ENCODE assay signal across 21 cellular contexts in the genomic region with DNA sequence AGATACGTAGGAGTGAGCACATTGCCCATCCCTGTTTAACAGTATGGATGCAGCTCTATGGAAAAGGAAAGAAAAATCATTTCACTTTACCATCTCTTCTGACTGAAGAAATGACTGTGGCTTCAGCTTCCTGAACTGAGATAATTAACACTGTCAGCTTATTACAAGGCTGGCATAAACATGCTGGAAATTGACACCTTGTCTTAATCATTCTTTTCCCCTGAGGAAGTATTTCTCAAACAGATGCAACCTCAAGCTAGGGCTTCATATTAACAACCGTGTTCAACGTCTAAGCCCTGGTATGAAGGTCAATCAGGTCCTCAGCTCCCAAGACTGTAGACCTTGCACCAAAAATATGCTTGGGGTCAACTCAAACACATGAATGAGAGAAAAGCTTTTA. TPM values are rescaled to one million over a fixed set of nuclear protein-coding genes. Genes with fewer than 3 reads are reported as not detected.
DNase-seq lines count a peak whose midpoint lies in the region; ATAC-seq, FAIRE-seq and TF ChIP-seq lines count a peak whose summit lies in the region.
"Had no signal": no experiment of that assay in that cellular context is flagged by ENCODE, and none has a peak within 500 bp of the region (broad histone marks: within the 10 kb centered on the region; RNA-seq: fewer than 3 reads in every experiment).

No MANE protein-coding gene starts in this region.

- H3K4me1 Mint-ChIP-seq in osteocyte (ENCODE audit: unreplicated experiment): peaks cover 94% of the 10 kb centered on the region
- H3K4me1 Mint-ChIP-seq in effector memory CD8-positive, alpha-beta T cell (ENCODE audit: low read depth in 2 of 2): peaks cover 0 to 1% of the 10 kb centered on the region in 2 donors
- H3K4me1 Mint-ChIP-seq: CD4-positive, alpha-beta memory T cell; GM23338 had no signal

- peaks cover 12% of the 10 kb centered on the region for H3K4me1 ChIP-seq in upper lobe of right lung
- H3K4me1 ChIP-seq: SJSA1 had no signal

- no peak for ATAC-seq in upper lobe of right lung
- no peak for ATAC-seq in effector memory CD8-positive, alpha-beta T cell (replicated peaks)
- no peak for ATAC-seq in GM19455 (IDR thresholded peaks at IDR 0.05; ENCODE audit: unreplicated experiment)
- ATAC-seq: GM23338 had no signal

- H3K9me3 Mint-ChIP-seq in osteocyte (ENCODE audit: unreplicated experiment): peaks cover 13% of the 10 kb centered on the region
- H3K9me3 Mint-ChIP-seq in effector memory CD8-positive, alpha-beta T cell: peaks cover 0 to 1% of the 10 kb centered on the region in 2 donors
- H3K9me3 Mint-ChIP-seq: CD4-positive, alpha-beta memory T cell; GM23338 had no signal

- H3K36me3 ChIP-seq in bronchial epithelial cell (ENCODE audit: control insufficient read depth, insufficient read depth, low read length) (no peaks in the 10 kb centered on the region), upper lobe of right lung (no peaks in the 10 kb centered on the region)
- H3K36me3 ChIP-seq: SJSA1 had no signal

- peak; percentile 8 for DNase-seq in DMS 273 (lab: John Stamatoyannopoulos, UW; ENCODE audit: unreplicated experiment)
- no peak for DNase-seq in DMS 273 treated with DMSO at 0.1 percent for 48 hours (lab: John Stamatoyannopoulos, UW)
- peak; percentile 74 for DNase-seq in bronchial epithelial cell (ENCODE audit: low read depth)
- DNase-seq in osteocyte (ENCODE audit: extremely low spot score, unreplicated experiment): no peak
- DNase-seq in upper lobe of right lung: no peak
- DNase-seq in inferior parietal cortex (ENCODE audit: extremely low spot score): no peak
- DNase-seq in effector memory CD8-positive, alpha-beta T cell: no peak
- DNase-seq: CD4-positive, alpha-beta memory T cell; DMS79 treated with DMSO at 0.1 percent for 48 hours; NCI-H1048; NCI-H345; NCI-H526 treated with DMSO at 0.1 percent for 48 hours; NK-92 treated with Interleukin-12 subunit alpha and Interleukin-12 subunit beta, amount 100 ng/mL, for 24 hours had no signal

- H3K4me3 Mint-ChIP-seq in osteocyte (ENCODE audit: unreplicated experiment): no peak overlapping the region
- H3K4me3 Mint-ChIP-seq in effector memory CD8-positive, alpha-beta T cell: no peak overlapping the region
- H3K4me3 Mint-ChIP-seq: CD4-positive, alpha-beta memory T cell; GM23338 had no signal

- peaks cover 44% of the 10 kb centered on the region for H3K36me3 Mint-ChIP-seq in osteocyte (ENCODE audit: unreplicated experiment)
- H3K36me3 Mint-ChIP-seq in effector memory CD8-positive, alpha-beta T cell (ENCODE audit: insufficient read depth): no peaks in the 10 kb centered on the region
- H3K36me3 Mint-ChIP-seq: CD4-positive, alpha-beta memory T cell had no signal

- H3K27me3 Mint-ChIP-seq in osteocyte (ENCODE audit: unreplicated experiment): no peaks in the 10 kb centered on the region
- peaks cover 28 to 36% of the 10 kb centered on the region in 2 donors for H3K27me3 Mint-ChIP-seq in effector memory CD8-positive, alpha-beta T cell

- peak overlapping the region; percentile 48 for H3K27ac ChIP-seq in upper lobe of right lung
- H3K27ac ChIP-seq: 22Rv1, KMS-11, RWPE1, SJSA1 had no signal

- H3K27me3 ChIP-seq in bronchial epithelial cell (ENCODE audit: control insufficient read depth, insufficient read depth, low read length) (no peaks in the 10 kb centered on the region), upper lobe of right lung (no peaks in the 10 kb centered on the region)
- H3K27me3 ChIP-seq: SJSA1 had no signal

- peak; percentile 66 for FAIRE-seq in bronchial epithelial cell (lab: Jason Lieb, UNC)

- TF ChIP-seq CTCF in bronchial epithelial cell (IDR thresholded peaks at IDR 0.05; ENCODE audit: insufficient read depth, low read length, severe bottlenecking) (no peak), osteocyte (IDR thresholded peaks at IDR 0.05) (no peak), upper lobe of right lung (IDR thresholded peaks at IDR 0.05) (no peak)

- H3K9me3 ChIP-seq in upper lobe of right lung: no peaks in the 10 kb centered on the region
- H3K9me3 ChIP-seq: SJSA1 had no signal

- H3K4me3 ChIP-seq in bronchial epithelial cell (ENCODE audit: low read depth, low read length): no peak overlapping the region
- no peak overlapping the region for H3K4me3 ChIP-seq in upper lobe of right lung
- H3K4me3 ChIP-seq: GM23338, SJSA1 had no signal

- intact Hi-C loops in upper lobe of right lung (cut with DNase I): no loop called here

- peak overlapping the region; percentile 87 for H3K27ac Mint-ChIP-seq in osteocyte (ENCODE audit: unreplicated experiment)
- no peak overlapping the region for H3K27ac Mint-ChIP-seq in effector memory CD8-positive, alpha-beta T cell
- H3K27ac Mint-ChIP-seq: CD4-positive, alpha-beta memory T cell; GM23338 had no signal

RNA-seq across cellular contexts. Expression of gene RERG, which starts 25.0 kb away (rescaled TPM):
- total RNA-seq in bronchial epithelial cell (0.13 and 0.53 TPM in 2 replicates), osteocyte (83.8 and 92.7 TPM in 2 replicates), upper lobe of right lung (19.6 TPM)
- total RNA-seq: CD4-positive, alpha-beta memory T cell; G401; M059J; SJSA1 had no signal

Comparison
In these comparisons a context has a peak if more than half of its experiments do, and no peak if none do; other contexts are left out.
1. DNase-seq: peak in DMS 273 (single experiment) and bronchial epithelial cell (single experiment); none in DMS 273 treated with DMSO at 0.1 percent for 48 hours (single experiment), osteocyte (single experiment), upper lobe of right lung (single experiment), inferior parietal cortex (single experiment) and effector memory CD8-positive, alpha-beta T cell (0 of 3).
2. RNA of gene RERG, which starts 25.0 kb away (total RNA-seq): 83.8 to 92.7 TPM in osteocyte and 19.6 TPM in upper lobe of right lung (single experiment); 0.13 to 0.53 TPM in bronchial epithelial cell; every median in the first group is over 10 times any median in the second.